In genomic region chr1:31591425-31592093, GRCh38 we compare ENCODE assay signal across 1 cellular context.
TF ChIP-seq lines count a peak whose summit lies in the region.

No MANE protein-coding gene starts in this region.

TF ChIP-seq in GM23338, 12 proteins besides CTCF, POLR2A, EP300 and RAD21 (continued from another document):
- TF ChIP-seq, protein P1, sequence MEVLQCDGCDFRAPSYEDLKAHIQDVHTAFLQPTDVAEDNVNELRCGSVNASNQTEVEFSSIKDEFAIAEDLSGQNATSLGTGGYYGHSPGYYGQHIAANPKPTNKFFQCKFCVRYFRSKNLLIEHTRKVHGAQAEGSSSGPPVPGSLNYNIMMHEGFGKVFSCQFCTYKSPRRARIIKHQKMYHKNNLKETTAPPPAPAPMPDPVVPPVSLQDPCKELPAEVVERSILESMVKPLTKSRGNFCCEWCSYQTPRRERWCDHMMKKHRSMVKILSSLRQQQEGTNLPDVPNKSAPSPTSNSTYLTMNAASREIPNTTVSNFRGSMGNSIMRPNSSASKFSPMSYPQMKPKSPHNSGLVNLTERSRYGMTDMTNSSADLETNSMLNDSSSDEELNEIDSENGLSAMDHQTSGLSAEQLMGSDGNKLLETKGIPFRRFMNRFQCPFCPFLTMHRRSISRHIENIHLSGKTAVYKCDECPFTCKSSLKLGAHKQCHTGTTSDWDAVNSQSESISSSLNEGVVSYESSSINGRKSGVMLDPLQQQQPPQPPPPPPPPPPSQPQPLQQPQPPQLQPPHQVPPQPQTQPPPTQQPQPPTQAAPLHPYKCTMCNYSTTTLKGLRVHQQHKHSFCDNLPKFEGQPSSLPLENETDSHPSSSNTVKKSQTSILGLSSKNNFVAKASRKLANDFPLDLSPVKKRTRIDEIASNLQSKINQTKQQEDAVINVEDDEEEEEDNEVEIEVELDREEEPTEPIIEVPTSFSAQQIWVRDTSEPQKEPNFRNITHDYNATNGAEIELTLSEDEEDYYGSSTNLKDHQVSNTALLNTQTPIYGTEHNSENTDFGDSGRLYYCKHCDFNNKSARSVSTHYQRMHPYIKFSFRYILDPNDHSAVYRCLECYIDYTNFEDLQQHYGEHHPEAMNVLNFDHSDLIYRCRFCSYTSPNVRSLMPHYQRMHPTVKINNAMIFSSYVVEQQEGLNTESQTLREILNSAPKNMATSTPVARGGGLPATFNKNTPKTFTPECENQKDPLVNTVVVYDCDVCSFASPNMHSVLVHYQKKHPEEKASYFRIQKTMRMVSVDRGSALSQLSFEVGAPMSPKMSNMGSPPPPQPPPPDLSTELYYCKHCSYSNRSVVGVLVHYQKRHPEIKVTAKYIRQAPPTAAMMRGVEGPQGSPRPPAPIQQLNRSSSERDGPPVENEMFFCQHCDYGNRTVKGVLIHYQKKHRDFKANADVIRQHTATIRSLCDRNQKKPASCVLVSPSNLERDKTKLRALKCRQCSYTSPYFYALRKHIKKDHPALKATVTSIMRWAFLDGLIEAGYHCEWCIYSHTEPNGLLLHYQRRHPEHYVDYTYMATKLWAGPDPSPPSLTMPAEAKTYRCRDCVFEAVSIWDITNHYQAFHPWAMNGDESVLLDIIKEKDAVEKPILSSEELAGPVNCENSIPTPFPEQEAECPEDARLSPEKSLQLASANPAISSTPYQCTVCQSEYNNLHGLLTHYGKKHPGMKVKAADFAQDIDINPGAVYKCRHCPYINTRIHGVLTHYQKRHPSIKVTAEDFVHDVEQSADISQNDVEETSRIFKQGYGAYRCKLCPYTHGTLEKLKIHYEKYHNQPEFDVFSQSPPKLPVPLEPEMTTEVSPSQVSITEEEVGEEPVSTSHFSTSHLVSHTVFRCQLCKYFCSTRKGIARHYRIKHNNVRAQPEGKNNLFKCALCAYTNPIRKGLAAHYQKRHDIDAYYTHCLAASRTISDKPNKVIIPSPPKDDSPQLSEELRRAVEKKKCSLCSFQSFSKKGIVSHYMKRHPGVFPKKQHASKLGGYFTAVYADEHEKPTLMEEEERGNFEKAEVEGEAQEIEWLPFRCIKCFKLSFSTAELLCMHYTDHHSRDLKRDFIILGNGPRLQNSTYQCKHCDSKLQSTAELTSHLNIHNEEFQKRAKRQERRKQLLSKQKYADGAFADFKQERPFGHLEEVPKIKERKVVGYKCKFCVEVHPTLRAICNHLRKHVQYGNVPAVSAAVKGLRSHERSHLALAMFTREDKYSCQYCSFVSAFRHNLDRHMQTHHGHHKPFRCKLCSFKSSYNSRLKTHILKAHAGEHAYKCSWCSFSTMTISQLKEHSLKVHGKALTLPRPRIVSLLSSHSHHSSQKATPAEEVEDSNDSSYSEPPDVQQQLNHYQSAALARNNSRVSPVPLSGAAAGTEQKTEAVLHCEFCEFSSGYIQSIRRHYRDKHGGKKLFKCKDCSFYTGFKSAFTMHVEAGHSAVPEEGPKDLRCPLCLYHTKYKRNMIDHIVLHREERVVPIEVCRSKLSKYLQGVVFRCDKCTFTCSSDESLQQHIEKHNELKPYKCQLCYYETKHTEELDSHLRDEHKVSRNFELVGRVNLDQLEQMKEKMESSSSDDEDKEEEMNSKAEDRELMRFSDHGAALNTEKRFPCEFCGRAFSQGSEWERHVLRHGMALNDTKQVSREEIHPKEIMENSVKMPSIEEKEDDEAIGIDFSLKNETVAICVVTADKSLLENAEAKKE (CRISPR knock-in tag; IDR thresholded peaks at IDR 0.05) = no peak
- no peak for TF ChIP-seq JUNB (IDR thresholded peaks at IDR 0.05; ENCODE audit: unreplicated experiment)
